9 cellular contexts compared by ENCODE assay signal in genomic region chr13:51330741-51331140, GRCh38. TPM values are rescaled to one million over a fixed set of nuclear protein-coding genes. Genes with fewer than 3 reads are reported as not detected.
DNase-seq lines count a peak whose midpoint lies in the region; ATAC-seq lines count a peak whose summit lies in the region.
"Had no signal": no experiment of that assay in that cellular context is flagged by ENCODE, and none has a peak within 500 bp of the region (broad histone marks: within the 10 kb centered on the region; RNA-seq: fewer than 3 reads in every experiment).

No MANE protein-coding gene starts in this region.

- intact Hi-C loops in activated T-helper 2 cell treated with anti-CD3 and anti-CD28 coated beads, Interferon-gamma antibody, Interleukin-2, Interleukin-4, amounts not matched to agents 10 μg/mL and 5 μg/mL and 100 μg/mL, durations not matched to agents 14 hours and 24 hours and 36 hours (cut with micrococcal nuclease): no loop called here

- H3K4me1 Mint-ChIP-seq in activated T-helper 2 cell treated with anti-CD3 and anti-CD28 coated beads, Interferon-gamma antibody, Interleukin-2, Interleukin-4, amounts not matched to agents 10 μg/mL and 5 μg/mL and 100 μg/mL, durations not matched to agents 14 hours and 24 hours and 36 hours (ENCODE audit: low read depth): peaks cover 22% of the 10 kb centered on the region
- H3K4me1 Mint-ChIP-seq in activated CD8-positive, alpha-beta memory T cell treated with anti-CD3 and anti-CD28 coated beads, Interleukin-2, amount 10 ng/mL, durations not matched to agents 7 days and 5 days: peaks cover 19% of the 10 kb centered on the region
- H3K4me1 Mint-ChIP-seq in activated T-cell treated with anti-CD3 and anti-CD28 coated beads, Interleukin-2, amount 50 U/mL, for 24 hours (ENCODE audit: low read depth): peaks cover 18% of the 10 kb centered on the region
- peaks cover 17% of the 10 kb centered on the region for H3K4me1 Mint-ChIP-seq in activated CD4-positive, alpha-beta memory T cell treated with anti-CD3 and anti-CD28 coated beads, Interleukin-2, amount 10 ng/mL, durations not matched to agents 7 days and 5 days

- peak; percentile 62 for ATAC-seq in GM18511 (IDR thresholded peaks at IDR 0.05; ENCODE audit: unreplicated experiment)
- peak; percentile 41 for ATAC-seq in HG03095 (IDR thresholded peaks at IDR 0.05; ENCODE audit: unreplicated experiment)
- no peak for ATAC-seq in activated CD8-positive, alpha-beta memory T cell treated with anti-CD3 and anti-CD28 coated beads, Interleukin-2, amount 10 ng/mL, durations not matched to agents 7 days and 5 days
- ATAC-seq: esophagus mucosa had no signal

- CTCF ChIA-PET in activated CD8-positive, alpha-beta memory T cell treated with anti-CD3 and anti-CD28 coated beads, Interleukin-2, amount 10 ng/mL, durations not matched to agents 7 days and 5 days (lab: Charles Lee): no interaction called here
- CTCF ChIA-PET in activated CD4-positive, alpha-beta memory T cell treated with anti-CD3 and anti-CD28 coated beads, Interleukin-2, amount 10 ng/mL, durations not matched to agents 7 days and 5 days (lab: Charles Lee): no interaction called here

- no peaks in the 10 kb centered on the region for H3K36me3 Mint-ChIP-seq in activated T-helper 2 cell treated with anti-CD3 and anti-CD28 coated beads, Interferon-gamma antibody, Interleukin-2, Interleukin-4, amounts not matched to agents 10 μg/mL and 5 μg/mL and 100 μg/mL, durations not matched to agents 14 hours and 24 hours and 36 hours (ENCODE audit: low read depth)
- peaks cover 2% of the 10 kb centered on the region for H3K36me3 Mint-ChIP-seq in activated CD8-positive, alpha-beta memory T cell treated with anti-CD3 and anti-CD28 coated beads, Interleukin-2, amount 10 ng/mL, durations not matched to agents 7 days and 5 days
- no peaks in the 10 kb centered on the region for H3K36me3 Mint-ChIP-seq in activated T-cell treated with anti-CD3 and anti-CD28 coated beads, Interleukin-2, amount 50 U/mL, for 24 hours (ENCODE audit: low read depth)
- H3K36me3 Mint-ChIP-seq in activated CD4-positive, alpha-beta memory T cell treated with anti-CD3 and anti-CD28 coated beads, Interleukin-2, amount 10 ng/mL, durations not matched to agents 7 days and 5 days (ENCODE audit: low read depth): no peaks in the 10 kb centered on the region

- DNase-seq in activated T-helper 2 cell treated with anti-CD3 and anti-CD28 coated beads, Interferon-gamma antibody, Interleukin-2, Interleukin-4, amounts not matched to agents 10 μg/mL and 5 μg/mL and 100 μg/mL, durations not matched to agents 14 hours and 24 hours and 36 hours (ENCODE audit: low spot score): no peak
- DNase-seq in putamen (ENCODE audit: low spot score): peak; percentile 73
- no peak for DNase-seq in activated CD8-positive, alpha-beta memory T cell treated with anti-CD3 and anti-CD28 coated beads, Interleukin-2, amount 10 ng/mL, durations not matched to agents 7 days and 5 days
- DNase-seq in activated T-cell treated with anti-CD3 and anti-CD28 coated beads, Interleukin-2, amount 50 U/mL, for 24 hours: no peak
- no peak for DNase-seq in iPS-NIHi7 (ENCODE audit: extremely low spot score)
- DNase-seq in activated CD4-positive, alpha-beta memory T cell treated with anti-CD3 and anti-CD28 coated beads, Interleukin-2, amount 10 ng/mL, durations not matched to agents 7 days and 5 days: no peak

- POLR2A ChIA-PET in activated CD4-positive, alpha-beta memory T cell treated with anti-CD3 and anti-CD28 coated beads, Interleukin-2, amount 10 ng/mL, durations not matched to agents 7 days and 5 days (lab: Charles Lee): interaction anchor here (0.6 kb wide), 1 partner anchor 1206 kb away, joined by 3 read pairs; no protein-coding TSS in a partner anchor

- peaks cover 10% of the 10 kb centered on the region for H3K27me3 Mint-ChIP-seq in activated T-helper 2 cell treated with anti-CD3 and anti-CD28 coated beads, Interferon-gamma antibody, Interleukin-2, Interleukin-4, amounts not matched to agents 10 μg/mL and 5 μg/mL and 100 μg/mL, durations not matched to agents 14 hours and 24 hours and 36 hours (ENCODE audit: low read depth)
- peaks cover 9% of the 10 kb centered on the region for H3K27me3 Mint-ChIP-seq in activated CD8-positive, alpha-beta memory T cell treated with anti-CD3 and anti-CD28 coated beads, Interleukin-2, amount 10 ng/mL, durations not matched to agents 7 days and 5 days
- no peaks in the 10 kb centered on the region for H3K27me3 Mint-ChIP-seq in activated T-cell treated with anti-CD3 and anti-CD28 coated beads, Interleukin-2, amount 50 U/mL, for 24 hours
- H3K27me3 Mint-ChIP-seq in activated CD4-positive, alpha-beta memory T cell treated with anti-CD3 and anti-CD28 coated beads, Interleukin-2, amount 10 ng/mL, durations not matched to agents 7 days and 5 days: peaks cover 2% of the 10 kb centered on the region

- H3K4me3 Mint-ChIP-seq in activated T-helper 2 cell treated with anti-CD3 and anti-CD28 coated beads, Interferon-gamma antibody, Interleukin-2, Interleukin-4, amounts not matched to agents 10 μg/mL and 5 μg/mL and 100 μg/mL, durations not matched to agents 14 hours and 24 hours and 36 hours (ENCODE audit: low read depth): peak overlapping the region; percentile 19
- H3K4me3 Mint-ChIP-seq in activated CD8-positive, alpha-beta memory T cell treated with anti-CD3 and anti-CD28 coated beads, Interleukin-2, amount 10 ng/mL, durations not matched to agents 7 days and 5 days: no peak overlapping the region
- H3K4me3 Mint-ChIP-seq in activated T-cell treated with anti-CD3 and anti-CD28 coated beads, Interleukin-2, amount 50 U/mL, for 24 hours: no peak overlapping the region
- H3K4me3 Mint-ChIP-seq in activated CD4-positive, alpha-beta memory T cell treated with anti-CD3 and anti-CD28 coated beads, Interleukin-2, amount 10 ng/mL, durations not matched to agents 7 days and 5 days: no peak overlapping the region

- H3K27ac Mint-ChIP-seq in activated T-helper 2 cell treated with anti-CD3 and anti-CD28 coated beads, Interferon-gamma antibody, Interleukin-2, Interleukin-4, amounts not matched to agents 10 μg/mL and 5 μg/mL and 100 μg/mL, durations not matched to agents 14 hours and 24 hours and 36 hours: peak overlapping the region; percentile 73
- no peak overlapping the region for H3K27ac Mint-ChIP-seq in activated CD8-positive, alpha-beta memory T cell treated with anti-CD3 and anti-CD28 coated beads, Interleukin-2, amount 10 ng/mL, durations not matched to agents 7 days and 5 days
- H3K27ac Mint-ChIP-seq in activated T-cell treated with anti-CD3 and anti-CD28 coated beads, Interleukin-2, amount 50 U/mL, for 24 hours: no peak overlapping the region
- no peak overlapping the region for H3K27ac Mint-ChIP-seq in activated CD4-positive, alpha-beta memory T cell treated with anti-CD3 and anti-CD28 coated beads, Interleukin-2, amount 10 ng/mL, durations not matched to agents 7 days and 5 days

- H3K9me3 Mint-ChIP-seq in activated T-helper 2 cell treated with anti-CD3 and anti-CD28 coated beads, Interferon-gamma antibody, Interleukin-2, Interleukin-4, amounts not matched to agents 10 μg/mL and 5 μg/mL and 100 μg/mL, durations not matched to agents 14 hours and 24 hours and 36 hours: no peaks in the 10 kb centered on the region
- H3K9me3 Mint-ChIP-seq in activated CD8-positive, alpha-beta memory T cell treated with anti-CD3 and anti-CD28 coated beads, Interleukin-2, amount 10 ng/mL, durations not matched to agents 7 days and 5 days (ENCODE audit: low read depth): no peaks in the 10 kb centered on the region
- no peaks in the 10 kb centered on the region for H3K9me3 Mint-ChIP-seq in activated T-cell treated with anti-CD3 and anti-CD28 coated beads, Interleukin-2, amount 50 U/mL, for 24 hours
- no peaks in the 10 kb centered on the region for H3K9me3 Mint-ChIP-seq in activated CD4-positive, alpha-beta memory T cell treated with anti-CD3 and anti-CD28 coated beads, Interleukin-2, amount 10 ng/mL, durations not matched to agents 7 days and 5 days

RNA-seq across cellular contexts. Expression of gene SERPINE3, which starts 8.8 kb away (rescaled TPM):
- total RNA-seq in activated T-helper 2 cell treated with anti-CD3 and anti-CD28 coated beads, Interferon-gamma antibody, Interleukin-2, Interleukin-4, amounts not matched to agents 10 μg/mL and 5 μg/mL and 100 μg/mL, durations not matched to agents 14 hours and 24 hours and 36 hours: not detected in 2 replicates
- not detected for total RNA-seq in activated CD8-positive, alpha-beta memory T cell treated with anti-CD3 and anti-CD28 coated beads, Interleukin-2, amount 10 ng/mL, durations not matched to agents 7 days and 5 days
- total RNA-seq in activated CD4-positive, alpha-beta memory T cell treated with anti-CD3 and anti-CD28 coated beads, Interleukin-2, amount 10 ng/mL, durations not matched to agents 7 days and 5 days: not detected
- total RNA-seq: esophagus mucosa had no signal
